In genomic region chr7:81459485-81459884, GRCh38 we compare ENCODE assay signal across 1 cellular context.
TF ChIP-seq lines count a peak whose summit lies in the region.

No MANE protein-coding gene starts in this region.

TF ChIP-seq in K562, 482 proteins besides CTCF, POLR2A, EP300 and RAD21 (continued from another document):
- TF ChIP-seq, protein P1, sequence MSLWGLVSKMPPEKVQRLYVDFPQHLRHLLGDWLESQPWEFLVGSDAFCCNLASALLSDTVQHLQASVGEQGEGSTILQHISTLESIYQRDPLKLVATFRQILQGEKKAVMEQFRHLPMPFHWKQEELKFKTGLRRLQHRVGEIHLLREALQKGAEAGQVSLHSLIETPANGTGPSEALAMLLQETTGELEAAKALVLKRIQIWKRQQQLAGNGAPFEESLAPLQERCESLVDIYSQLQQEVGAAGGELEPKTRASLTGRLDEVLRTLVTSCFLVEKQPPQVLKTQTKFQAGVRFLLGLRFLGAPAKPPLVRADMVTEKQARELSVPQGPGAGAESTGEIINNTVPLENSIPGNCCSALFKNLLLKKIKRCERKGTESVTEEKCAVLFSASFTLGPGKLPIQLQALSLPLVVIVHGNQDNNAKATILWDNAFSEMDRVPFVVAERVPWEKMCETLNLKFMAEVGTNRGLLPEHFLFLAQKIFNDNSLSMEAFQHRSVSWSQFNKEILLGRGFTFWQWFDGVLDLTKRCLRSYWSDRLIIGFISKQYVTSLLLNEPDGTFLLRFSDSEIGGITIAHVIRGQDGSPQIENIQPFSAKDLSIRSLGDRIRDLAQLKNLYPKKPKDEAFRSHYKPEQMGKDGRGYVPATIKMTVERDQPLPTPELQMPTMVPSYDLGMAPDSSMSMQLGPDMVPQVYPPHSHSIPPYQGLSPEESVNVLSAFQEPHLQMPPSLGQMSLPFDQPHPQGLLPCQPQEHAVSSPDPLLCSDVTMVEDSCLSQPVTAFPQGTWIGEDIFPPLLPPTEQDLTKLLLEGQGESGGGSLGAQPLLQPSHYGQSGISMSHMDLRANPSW (CRISPR knock-in tag; IDR thresholded peaks at IDR 0.05), result no peak
- TF ChIP-seq SMAD3 (CRISPR knock-in tag; conservative IDR thresholded peaks at IDR 0.05) (no peak), TAF7 (tag; IDR thresholded peaks at IDR 0.05) (no peak), ZNF23 (CRISPR knock-in tag; IDR thresholded peaks at IDR 0.05) (no peak), RNF2 (IDR thresholded peaks at IDR 0.05) (no peak), NCOR1 (IDR thresholded peaks at IDR 0.05) (peak; percentile 41; the same call in 1 of the 2 replicates), CBFA2T2 (conservative IDR thresholded peaks at IDR 0.05) (peak; percentile 35), FOXK1 (CRISPR knock-in tag; IDR thresholded peaks at IDR 0.05; ENCODE audit: borderline replicate concordance) (no peak), BRD4 (IDR thresholded peaks at IDR 0.05) (no peak), TAL1 (IDR thresholded peaks at IDR 0.05) (peak; percentile 59; the same call in 1 of the 2 replicates), C11orf30 (IDR thresholded peaks at IDR 0.05; ENCODE audit: low read depth) (peak; percentile 36; the same call in 1 of the 2 replicates), NFRKB (IDR thresholded peaks at IDR 0.05; ENCODE audit: low read depth) (no peak), ZNF316 (IDR thresholded peaks at IDR 0.05) (peak; percentile 39; the same call in 1 of the 2 replicates), MAFG (tag; conservative IDR thresholded peaks at IDR 0.05) (0 out of 2 replicates have a peak, but pooled peaks have one; percentile 14), ARID1B (IDR thresholded peaks at IDR 0.05) (peak; percentile 40; the same call in 1 of the 2 replicates), KLF10 (CRISPR knock-in tag; IDR thresholded peaks at IDR 0.05) (no peak), CBFA2T3 (IDR thresholded peaks at IDR 0.05) (peak; percentile 60), TEAD4 (IDR thresholded peaks at IDR 0.05; ENCODE audit: low read length) (peak; percentile 76), TEAD4 (CRISPR knock-in tag; IDR thresholded peaks at IDR 0.05; ENCODE audit: borderline replicate concordance) (no peak)
- TF ChIP-seq, protein P2, sequence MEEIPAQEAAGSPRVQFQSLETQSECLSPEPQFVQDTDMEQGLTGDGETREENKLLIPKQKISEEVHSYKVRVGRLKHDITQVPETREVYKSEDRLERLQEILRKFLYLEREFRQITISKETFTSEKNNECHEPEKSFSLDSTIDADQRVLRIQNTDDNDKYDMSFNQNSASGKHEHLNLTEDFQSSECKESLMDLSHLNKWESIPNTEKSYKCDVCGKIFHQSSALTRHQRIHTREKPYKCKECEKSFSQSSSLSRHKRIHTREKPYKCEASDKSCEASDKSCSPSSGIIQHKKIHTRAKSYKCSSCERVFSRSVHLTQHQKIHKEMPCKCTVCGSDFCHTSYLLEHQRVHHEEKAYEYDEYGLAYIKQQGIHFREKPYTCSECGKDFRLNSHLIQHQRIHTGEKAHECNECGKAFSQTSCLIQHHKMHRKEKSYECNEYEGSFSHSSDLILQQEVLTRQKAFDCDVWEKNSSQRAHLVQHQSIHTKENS (CRISPR knock-in tag; IDR thresholded peaks at IDR 0.05), result no peak
TF ChIP-seq in K562: peak in this region for 9.
